2 cellular contexts compared by ENCODE assay signal in the genomic region with DNA sequence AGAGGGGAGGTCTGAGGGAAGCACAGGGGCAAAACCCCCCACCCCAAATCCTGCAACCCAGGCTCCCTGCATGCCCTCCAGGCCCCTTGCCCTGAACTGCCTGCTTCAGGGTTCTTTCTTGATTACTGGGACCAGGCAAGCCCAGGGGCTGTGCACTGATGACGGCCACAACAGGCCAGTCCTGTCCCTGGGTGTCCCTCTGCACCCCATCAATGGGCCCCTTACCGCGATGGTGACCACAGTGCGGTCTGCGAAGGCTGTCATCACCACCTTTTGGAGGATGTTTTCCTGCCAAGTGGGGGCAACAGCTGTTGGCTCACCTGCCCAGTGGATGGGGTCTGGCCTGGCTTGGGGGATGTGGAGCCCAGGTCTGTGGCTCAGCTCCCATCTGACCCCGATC.
TF ChIP-seq lines count a peak whose summit lies in the region.

No MANE protein-coding gene starts in this region.

TF ChIP-seq in SK-N-SH, 30 proteins besides CTCF, POLR2A, EP300 and RAD21 (continued from another document):
- TF ChIP-seq MXI1 (IDR thresholded peaks at IDR 0.05; ENCODE audit: low read depth, low read length) (no peak), TAF1 (IDR thresholded peaks at IDR 0.05; ENCODE audit: borderline replicate concordance, low read depth, low read length) (no peak), GABPA (IDR thresholded peaks at IDR 0.05; ENCODE audit: low read depth) (no peak), FOXM1 (IDR thresholded peaks at IDR 0.05; ENCODE audit: low read depth) (no peak)
- TF ChIP-seq, protein P1, sequence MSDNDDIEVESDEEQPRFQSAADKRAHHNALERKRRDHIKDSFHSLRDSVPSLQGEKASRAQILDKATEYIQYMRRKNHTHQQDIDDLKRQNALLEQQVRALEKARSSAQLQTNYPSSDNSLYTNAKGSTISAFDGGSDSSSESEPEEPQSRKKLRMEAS (IDR thresholded peaks at IDR 0.05; ENCODE audit: low read depth): no peak

TF ChIP-seq in SK-N-SH treated with all-trans-retinoic acid at 6 μM for 48 hours, 23 proteins besides CTCF, POLR2A, EP300 and RAD21 (continued from another document):
- TF ChIP-seq, protein P2, sequence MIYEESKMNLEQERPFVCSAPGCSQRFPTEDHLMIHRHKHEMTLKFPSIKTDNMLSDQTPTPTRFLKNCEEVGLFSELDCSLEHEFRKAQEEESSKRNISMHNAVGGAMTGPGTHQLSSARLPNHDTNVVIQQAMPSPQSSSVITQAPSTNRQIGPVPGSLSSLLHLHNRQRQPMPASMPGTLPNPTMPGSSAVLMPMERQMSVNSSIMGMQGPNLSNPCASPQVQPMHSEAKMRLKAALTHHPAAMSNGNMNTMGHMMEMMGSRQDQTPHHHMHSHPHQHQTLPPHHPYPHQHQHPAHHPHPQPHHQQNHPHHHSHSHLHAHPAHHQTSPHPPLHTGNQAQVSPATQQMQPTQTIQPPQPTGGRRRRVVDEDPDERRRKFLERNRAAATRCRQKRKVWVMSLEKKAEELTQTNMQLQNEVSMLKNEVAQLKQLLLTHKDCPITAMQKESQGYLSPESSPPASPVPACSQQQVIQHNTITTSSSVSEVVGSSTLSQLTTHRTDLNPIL (CRISPR knock-in tag; IDR thresholded peaks at IDR 0.05; ENCODE audit: low read depth): no peak
- TF ChIP-seq ZNF565 (CRISPR knock-in tag; conservative IDR thresholded peaks at IDR 0.05; ENCODE audit: low read depth) (no peak), PPARA (CRISPR knock-in tag; IDR thresholded peaks at IDR 0.05; ENCODE audit: borderline replicate concordance) (no peak), ZNF70 (CRISPR knock-in tag; IDR thresholded peaks at IDR 0.05) (no peak), TCF4 (CRISPR knock-in tag; IDR thresholded peaks at IDR 0.05; ENCODE audit: borderline replicate concordance) (no peak), ISL1 (CRISPR knock-in tag; IDR thresholded peaks at IDR 0.05) (no peak)
